Comparison of ENCODE assay signal across 10 cellular contexts in genomic region chr13:97212540-97213146, GRCh38. TPM values are rescaled to one million over a fixed set of nuclear protein-coding genes. Genes with fewer than 3 reads are reported as not detected.
A peak's percentile ranks its signal among the peaks of the same experiment; 100 is the strongest.
DNase-seq lines count a peak whose midpoint lies in the region; TF ChIP-seq lines count a peak whose summit lies in the region.
"Had no signal": no experiment of that assay in that cellular context is flagged by ENCODE, and none has a peak within 500 bp of the region (broad histone marks: within the 10 kb centered on the region; RNA-seq: fewer than 3 reads in every experiment).

No MANE protein-coding gene starts in this region.

- no peak for TF ChIP-seq POLR2A in suprapubic skin (IDR thresholded peaks at IDR 0.05)

- H3K36me3 ChIP-seq in suprapubic skin = no peaks in the 10 kb centered on the region

- peak in 1 of 2 donors; percentile 19 for TF ChIP-seq CTCF in suprapubic skin (IDR thresholded peaks at IDR 0.05)

- WGBS in suprapubic skin = 67% methylated on average over 5 of the region's 5 CpGs

- peak; percentile 4 for DNase-seq in NCI-H2107 treated with DMSO at 0.1 percent for 48 hours (lab: John Stamatoyannopoulos, UW; ENCODE audit: unreplicated experiment)
- no peak for DNase-seq in NCI-H2107 (lab: John Stamatoyannopoulos, UW)
- peak; percentile 56 for DNase-seq in M059J (ENCODE audit: low read depth)
- peak; percentile 52 for DNase-seq in astrocyte of the hippocampus (ENCODE audit: low read depth, low spot score)
- peak; percentile 51 for DNase-seq in kidney glomerular epithelial cell (lab: John Stamatoyannopoulos, UW)
- no peak for DNase-seq in suprapubic skin (ENCODE audit: low spot score in 2 of 2)
- DNase-seq in T-helper 9 cell = no peak
- no peak for DNase-seq in stimulated activated CD8-positive, alpha-beta memory T cell treated with anti-CD3 and anti-CD28 coated beads, Interleukin-4, amount 100 ng/mL, for 48 hours
- DNase-seq: CD4-positive, CD25-positive, alpha-beta regulatory T cell had no signal

- no peaks in the 10 kb centered on the region for H3K9me3 ChIP-seq in suprapubic skin

- H3K27me3 ChIP-seq in suprapubic skin = no peaks in the 10 kb centered on the region

- H3K27ac ChIP-seq in suprapubic skin = no peak overlapping the region

- peaks cover 2% of the 10 kb centered on the region for H3K4me1 ChIP-seq in suprapubic skin

- no peak for TF ChIP-seq EP300 in suprapubic skin (IDR thresholded peaks at IDR 0.05)

- H3K4me3 ChIP-seq in suprapubic skin = no peak overlapping the region
- H3K4me3 ChIP-seq: skin epidermis had no signal

RNA-seq across cellular contexts. Expression of gene MBNL2, which starts 9.5 kb away (rescaled TPM):
- total RNA-seq in M059J (2014; rRNA removed; shearing (Covaris generic)) = 57.2 and 72.8 TPM in 2 replicates
- 10 to 100 TPM; 64.2 to 92.4 (median 73.4) TPM for total RNA-seq in suprapubic skin

Comparison
In these comparisons a context has a peak if more than half of its experiments do, and no peak if none do; other contexts are left out.
1. DNase-seq: peak in NCI-H2107 treated with DMSO at 0.1 percent for 48 hours (single experiment), M059J (single experiment), astrocyte of the hippocampus (single experiment) and kidney glomerular epithelial cell (single experiment); none in NCI-H2107 (single experiment), suprapubic skin (0 of 2), T-helper 9 cell (single experiment) and stimulated activated CD8-positive, alpha-beta memory T cell treated with anti-CD3 and anti-CD28 coated beads, Interleukin-4, amount 100 ng/mL, for 48 hours (single experiment).